In genomic region chr13:73708393-73708985, GRCh38 we compare ENCODE assay signal across 8 cellular contexts.
DNase-seq lines count a peak whose midpoint lies in the region; ATAC-seq lines count a peak whose summit lies in the region.

No MANE protein-coding gene starts in this region.

- POLR2A ChIA-PET in activated CD8-positive, alpha-beta T cell treated with anti-CD3 and anti-CD28 coated beads, Interleukin-2, amount 10 ng/mL, durations not matched to agents 7 days and 5 days (lab: Charles Lee) = no interaction called here

- peak; percentile 71 for DNase-seq in ELR (ENCODE audit: low read depth)
- peak; percentile 81 for DNase-seq in NCI-H526 treated with DMSO at 0.1 percent for 48 hours (lab: John Stamatoyannopoulos, UW)
- DNase-seq in activated CD8-positive, alpha-beta T cell treated with anti-CD3 and anti-CD28 coated beads, Interleukin-2, amount 10 ng/mL, durations not matched to agents 7 days and 5 days = peak; percentile 75
- peak; percentile 75 for DNase-seq in fibroblast of peridontal ligament (ENCODE audit: extremely low read depth)
- DNase-seq in non-pigmented ciliary epithelial cell (ENCODE audit: low read depth) = peak; percentile 24

- H3K27me3 Mint-ChIP-seq in activated CD8-positive, alpha-beta T cell treated with anti-CD3 and anti-CD28 coated beads, Interleukin-2, amount 10 ng/mL, durations not matched to agents 7 days and 5 days (ENCODE audit: low read depth) = no peaks in the 10 kb centered on the region

- ATAC-seq in GM19467 (IDR thresholded peaks at IDR 0.05; ENCODE audit: unreplicated experiment) (peak; percentile 88), HG03520 (IDR thresholded peaks at IDR 0.05; ENCODE audit: unreplicated experiment) (peak; percentile 96), HG02970 (IDR thresholded peaks at IDR 0.05; ENCODE audit: low FRiP score, unreplicated experiment) (no peak)
- peak; percentile 80 for ATAC-seq in activated CD8-positive, alpha-beta T cell treated with anti-CD3 and anti-CD28 coated beads, Interleukin-2, amount 10 ng/mL, durations not matched to agents 7 days and 5 days

- H3K4me1 Mint-ChIP-seq in activated CD8-positive, alpha-beta T cell treated with anti-CD3 and anti-CD28 coated beads, Interleukin-2, amount 10 ng/mL, durations not matched to agents 7 days and 5 days (ENCODE audit: low read depth) = peaks cover 12% of the 10 kb centered on the region

- no peaks in the 10 kb centered on the region for H3K9me3 Mint-ChIP-seq in activated CD8-positive, alpha-beta T cell treated with anti-CD3 and anti-CD28 coated beads, Interleukin-2, amount 10 ng/mL, durations not matched to agents 7 days and 5 days (ENCODE audit: insufficient read depth)

- CTCF ChIA-PET in activated CD8-positive, alpha-beta T cell treated with anti-CD3 and anti-CD28 coated beads, Interleukin-2, amount 10 ng/mL, durations not matched to agents 7 days and 5 days (lab: Charles Lee) = no interaction called here

- H3K27ac Mint-ChIP-seq in activated CD8-positive, alpha-beta T cell treated with anti-CD3 and anti-CD28 coated beads, Interleukin-2, amount 10 ng/mL, durations not matched to agents 7 days and 5 days = no peak overlapping the region

- no peak overlapping the region for H3K4me3 Mint-ChIP-seq in activated CD8-positive, alpha-beta T cell treated with anti-CD3 and anti-CD28 coated beads, Interleukin-2, amount 10 ng/mL, durations not matched to agents 7 days and 5 days

- H3K36me3 Mint-ChIP-seq in activated CD8-positive, alpha-beta T cell treated with anti-CD3 and anti-CD28 coated beads, Interleukin-2, amount 10 ng/mL, durations not matched to agents 7 days and 5 days (ENCODE audit: low read depth) = peaks cover 19% of the 10 kb centered on the region

Comparison
In these comparisons a context has a peak if more than half of its experiments do, and no peak if none do; other contexts are left out.
1. DNase-seq: peak in every context shown above with its lines; median percentile 81 in NCI-H526 treated with DMSO at 0.1 percent for 48 hours; 75 in activated CD8-positive, alpha-beta T cell treated with anti-CD3 and anti-CD28 coated beads, Interleukin-2, amount 10 ng/mL, durations not matched to agents 7 days and 5 days; 75 in fibroblast of peridontal ligament; 71 in ELR; 24 in non-pigmented ciliary epithelial cell.